In genomic region chr4:105061720-105062119, GRCh38 we compare ENCODE assay signal across 9 cellular contexts.
DNase-seq lines count a peak whose midpoint lies in the region; ATAC-seq and TF ChIP-seq lines count a peak whose summit lies in the region.
"Had no signal": no experiment of that assay in that cellular context is flagged by ENCODE, and none has a peak within 500 bp of the region (broad histone marks: within the 10 kb centered on the region; RNA-seq: fewer than 3 reads in every experiment).

No MANE protein-coding gene starts in this region.

- H3K27ac Mint-ChIP-seq in activated CD4-positive, alpha-beta T cell treated with anti-CD3 and anti-CD28 coated beads, Interleukin-2, amount 10 ng/mL, durations not matched to agents 24 days and 14 days = peak overlapping the region; percentile 94
- peak overlapping the region; percentile 94 for H3K27ac Mint-ChIP-seq in stimulated activated memory B cell treated with anti-CD40 and anti-IgM and Interleukin-4, amounts not matched to agents 10 μg/mL and 1 μg/mL and 100 μg/mL, for 72 hours

- H3K4me2 ChIP-seq in mammary epithelial cell (ENCODE audit: insufficient read depth, low read depth, low read length) = peak overlapping the region; percentile 71

- no peaks in the 10 kb centered on the region for H3K9me3 ChIP-seq in mammary epithelial cell (replicated peaks; ENCODE audit: insufficient read depth, low read length)

- no peaks in the 10 kb centered on the region for H3K27me3 Mint-ChIP-seq in activated CD4-positive, alpha-beta T cell treated with anti-CD3 and anti-CD28 coated beads, Interleukin-2, amount 10 ng/mL, durations not matched to agents 24 days and 14 days
- H3K27me3 Mint-ChIP-seq in stimulated activated memory B cell treated with anti-CD40 and anti-IgM and Interleukin-4, amounts not matched to agents 10 μg/mL and 1 μg/mL and 100 μg/mL, for 72 hours = no peaks in the 10 kb centered on the region

- H3K4me3 ChIP-seq in mammary epithelial cell (replicated peaks in 1 of 3; ENCODE audit: insufficient read depth in 1 of 3, low read depth in 2 of 3, low read length in 3 of 3) = no peak overlapping the region

- H3K9me3 Mint-ChIP-seq in activated CD4-positive, alpha-beta T cell treated with anti-CD3 and anti-CD28 coated beads, Interleukin-2, amount 10 ng/mL, durations not matched to agents 24 days and 14 days = no peaks in the 10 kb centered on the region
- H3K9me3 Mint-ChIP-seq in stimulated activated memory B cell treated with anti-CD40 and anti-IgM and Interleukin-4, amounts not matched to agents 10 μg/mL and 1 μg/mL and 100 μg/mL, for 72 hours = no peaks in the 10 kb centered on the region

- H3K4me3 Mint-ChIP-seq in activated CD4-positive, alpha-beta T cell treated with anti-CD3 and anti-CD28 coated beads, Interleukin-2, amount 10 ng/mL, durations not matched to agents 24 days and 14 days = peak overlapping the region; percentile 70
- H3K4me3 Mint-ChIP-seq in stimulated activated memory B cell treated with anti-CD40 and anti-IgM and Interleukin-4, amounts not matched to agents 10 μg/mL and 1 μg/mL and 100 μg/mL, for 72 hours = peak overlapping the region; percentile 65

- H3K27ac ChIP-seq in mammary epithelial cell (ENCODE audit: insufficient read depth, low read depth, low read length) = peak overlapping the region; percentile 70

- H3K4me1 ChIP-seq in mammary epithelial cell (ENCODE audit: insufficient read depth, low read length) = peaks cover 44% of the 10 kb centered on the region

- no peaks in the 10 kb centered on the region for H3K36me3 ChIP-seq in mammary epithelial cell (ENCODE audit: insufficient read depth, low read length)

- in situ Hi-C loops in mammary epithelial cell (cut with MboI; ENCODE audit: low sequenced_read_pairs in 2 of 2) = no loop called here

- no peaks in the 10 kb centered on the region for H3K36me3 Mint-ChIP-seq in activated CD4-positive, alpha-beta T cell treated with anti-CD3 and anti-CD28 coated beads, Interleukin-2, amount 10 ng/mL, durations not matched to agents 24 days and 14 days (ENCODE audit: low read depth)
- H3K36me3 Mint-ChIP-seq in stimulated activated memory B cell treated with anti-CD40 and anti-IgM and Interleukin-4, amounts not matched to agents 10 μg/mL and 1 μg/mL and 100 μg/mL, for 72 hours = no peaks in the 10 kb centered on the region

- BruUV-seq in mammary epithelial cell (replicated peaks; lab: Mats Ljungman, UMichigan) = no TSS peak

- H4K20me1 ChIP-seq in mammary epithelial cell (ENCODE audit: insufficient read depth, low read length) = no peaks in the 10 kb centered on the region

- no peaks in the 10 kb centered on the region for H3K79me2 ChIP-seq in mammary epithelial cell (ENCODE audit: insufficient read depth, low read length)

- ATAC-seq in stimulated activated memory B cell treated with anti-CD40 and anti-IgM and Interleukin-4, amounts not matched to agents 10 μg/mL and 1 μg/mL and 100 μg/mL, for 72 hours = no peak
- ATAC-seq in HG02884 (IDR thresholded peaks at IDR 0.05; ENCODE audit: unreplicated experiment) = no peak

- H3K9ac ChIP-seq in mammary epithelial cell (ENCODE audit: insufficient read depth, low read length) = no peak overlapping the region

- no peaks in the 10 kb centered on the region for H3K27me3 ChIP-seq in mammary epithelial cell (ENCODE audit: insufficient read depth, low read length)

- intact Hi-C loops in activated CD4-positive, alpha-beta T cell treated with anti-CD3 and anti-CD28 coated beads, Interleukin-2, amount 10 ng/mL, durations not matched to agents 24 days and 14 days (cut with micrococcal nuclease) = loop anchor here (1.0 kb wide), 1 partner anchor 95 kb away; no protein-coding TSS in a partner anchor
- intact Hi-C loops in mammary epithelial cell (cut with micrococcal nuclease) = no loop called here

- CTCF ChIA-PET in mammary epithelial cell (lab: Charles Lee; ENCODE audit: low non-redundant PET) = no interaction called here

- 63% methylated on average over 1 of the region's 1 CpG for whole genome bisulfite sequencing in mammary epithelial cell (ENCODE audit: low coverage, missing lambda C conversion rate)

- H3K4me1 Mint-ChIP-seq in activated CD4-positive, alpha-beta T cell treated with anti-CD3 and anti-CD28 coated beads, Interleukin-2, amount 10 ng/mL, durations not matched to agents 24 days and 14 days = peaks cover 35% of the 10 kb centered on the region
- H3K4me1 Mint-ChIP-seq in stimulated activated memory B cell treated with anti-CD40 and anti-IgM and Interleukin-4, amounts not matched to agents 10 μg/mL and 1 μg/mL and 100 μg/mL, for 72 hours = peaks cover 49% of the 10 kb centered on the region

- H2AFZ ChIP-seq in mammary epithelial cell (ENCODE audit: low read depth, low read length) = peak overlapping the region; percentile 67

- no peak for TF ChIP-seq CTCF in mammary epithelial cell (conservative IDR thresholded peaks at IDR 0.05 in 1 of 2, IDR thresholded peaks at IDR 0.05 in 1 of 2; ENCODE audit: extremely low read depth in 1 of 2, insufficient read depth in 1 of 2, low read depth in 1 of 2, low read length in 2 of 2)

- DNase-seq in activated CD4-positive, alpha-beta T cell treated with anti-CD3 and anti-CD28 coated beads, Interleukin-2, amount 10 ng/mL, durations not matched to agents 24 days and 14 days = no peak
- DNase-seq in activated CD4-positive, alpha-beta T cell treated with anti-CD3 and anti-CD28 coated beads for 1 hour = no peak
- peak; percentile 8 for DNase-seq in RPMI7951 (ENCODE audit: low read depth)
- no peak for DNase-seq in mammary epithelial cell
- DNase-seq in nucleus accumbens (lab: John Stamatoyannopoulos, UW) = no peak
- DNase-seq in SW480 (ENCODE audit: low spot score) = no peak
- DNase-seq: NCI-H1048 had no signal

- dilution Hi-C loops in mammary epithelial cell (cut with HindIII; ENCODE audit: low sequenced_read_pairs) = no loop called here
